In genomic region chr5:107832746-107833145, GRCh38 we compare ENCODE assay signal across 21 cellular contexts.
"Had no signal": no experiment of that assay in that cellular context is flagged by ENCODE, and none has a peak within 500 bp of the region (broad histone marks: within the 10 kb centered on the region; RNA-seq: fewer than 3 reads in every experiment).

No MANE protein-coding gene starts in this region.

- H3K36me3 Mint-ChIP-seq: IgD-negative memory B cell had no signal

- H3K4me3 ChIP-seq: K562, SJSA1, SK-N-MC had no signal

- ATAC-seq: HepG2, K562 had no signal

- H3K27me3 Mint-ChIP-seq: IgD-negative memory B cell had no signal

- H3K9ac ChIP-seq: KMS-11 had no signal

- H3K36me3 ChIP-seq: SJSA1 had no signal

- H3K4me3 Mint-ChIP-seq: IgD-negative memory B cell had no signal

- H3K27ac ChIP-seq: KMS-11, SJSA1, SK-N-MC had no signal

- H3K9me3 ChIP-seq: SJSA1 had no signal

- H3K4me1 Mint-ChIP-seq: IgD-negative memory B cell had no signal

- H3K9me3 Mint-ChIP-seq: IgD-negative memory B cell had no signal

- H3K27ac Mint-ChIP-seq: IgD-negative memory B cell had no signal

- H3K4me2 ChIP-seq: KMS-11 had no signal

- H3K4me1 ChIP-seq: SJSA1 had no signal

- DNase-seq: Kasumi-1, MM.1S, NCI-H1092 treated with DMSO at 0.1 percent for 48 hours, NCI-H1436, NCI-H2029, NCI-H2081 treated with DMSO at 0.1 percent for 48 hours, NCI-H2171, NCI-H226, NCI-H446, NCI-H510A, NCI-H524 treated with DMSO at 0.1 percent for 48 hours, NCI-H774, Right ventricle myocardium superior, RPMI8226, SIG-M5 had no signal

- H3K27me3 ChIP-seq: SJSA1 had no signal
